Comparison of ENCODE assay signal across 20 cellular contexts in genomic region chr10:101906586-101907183, GRCh38.
DNase-seq lines count a peak whose midpoint lies in the region; ATAC-seq and TF ChIP-seq lines count a peak whose summit lies in the region.
"Had no signal": no experiment of that assay in that cellular context is flagged by ENCODE, and none has a peak within 500 bp of the region (broad histone marks: within the 10 kb centered on the region; RNA-seq: fewer than 3 reads in every experiment).

No MANE protein-coding gene starts in this region.

- no peak for TF ChIP-seq CTCF in CD4-positive, alpha-beta T cell (IDR thresholded peaks at IDR 0.05)
- no peak for TF ChIP-seq CTCF in Caco-2 (IDR thresholded peaks at IDR 0.05; ENCODE audit: insufficient read depth in 1 of 2, low read depth in 1 of 2, low read length in 1 of 2, severe bottlenecking in 1 of 2, unreplicated experiment in 1 of 2)

- CTCF ChIA-PET in activated CD4-positive, alpha-beta T cell treated with anti-CD3 and anti-CD28 coated beads for 36 hours (lab: Charles Lee), result interaction anchor here (0.6 to 2.4 kb wide), 8 partner anchors 13 to 356 kb away, joined by 3 to 6 read pairs (median 3); no protein-coding TSS in a partner anchor
- CTCF ChIA-PET in CD4-positive, alpha-beta T cell (lab: Charles Lee), result interaction anchor here (0.5 kb wide), 1 partner anchor 70 kb away, joined by 3 read pairs; no protein-coding TSS in a partner anchor
- CTCF ChIA-PET in Caco-2 (lab: Charles Lee), result interaction anchor here (0.9 kb wide), 1 partner anchor 103 kb away, joined by 4 read pairs; no protein-coding TSS in a partner anchor

- no TSS peak for BruUV-seq in Caco-2 (replicated peaks; lab: Mats Ljungman, UMichigan)

- POLR2A ChIA-PET in activated CD4-positive, alpha-beta T cell treated with anti-CD3 and anti-CD28 coated beads for 36 hours (lab: Charles Lee), result interaction anchor here (0.6 kb wide), 1 partner anchor 170 kb away, joined by 5 read pairs; no protein-coding TSS in a partner anchor
- POLR2A ChIA-PET in CD4-positive, alpha-beta T cell (lab: Charles Lee), result interaction anchor here (0.7 to 1.2 kb wide), 2 partner anchors 13 to 1586 kb away, joined by 3 read pairs; no protein-coding TSS in a partner anchor
- POLR2A ChIA-PET in Caco-2 (lab: Charles Lee), result no interaction called here

- H3K27me3 ChIP-seq in CD4-positive, alpha-beta T cell (ENCODE audit: control insufficient read depth, insufficient read depth, low read length), result no peaks in the 10 kb centered on the region
- H3K27me3 ChIP-seq in thymus (ENCODE audit: control insufficient read depth, insufficient read depth), result no peaks in the 10 kb centered on the region
- H3K27me3 ChIP-seq in Caco-2 (replicated peaks; ENCODE audit: control insufficient read depth, insufficient read depth, low read length), result no peaks in the 10 kb centered on the region
- H3K27me3 ChIP-seq: MG63, Peyer's patch had no signal

- H3K4me3 ChIP-seq in thymus (ENCODE audit: low read length) (no peak overlapping the region), Caco-2 (ENCODE audit: low read depth, low read length) (no peak overlapping the region)
- H3K4me3 ChIP-seq: K562, MG63, Peyer's patch had no signal

- 31% methylated on average over 4 of the region's 4 CpGs for WGBS in thymus

- no peak overlapping the region for H3K4me3 Mint-ChIP-seq in activated CD4-positive, alpha-beta T cell treated with anti-CD3 and anti-CD28 coated beads for 36 hours
- H3K4me3 Mint-ChIP-seq in CD4-positive, alpha-beta T cell, result no peak overlapping the region
- H3K4me3 Mint-ChIP-seq in T-helper 17 cell, result no peak overlapping the region
- H3K4me3 Mint-ChIP-seq in Caco-2 (ENCODE audit: unreplicated experiment), result no peak overlapping the region

- no peaks in the 10 kb centered on the region for H3K9me3 ChIP-seq in CD4-positive, alpha-beta T cell (ENCODE audit: control insufficient read depth, low read length)
- no peaks in the 10 kb centered on the region for H3K9me3 ChIP-seq in T-helper 17 cell (ENCODE audit: control insufficient read depth, low read length, poor library complexity, severe bottlenecking)
- no peaks in the 10 kb centered on the region for H3K9me3 ChIP-seq in thymus (ENCODE audit: control insufficient read depth)
- no peaks in the 10 kb centered on the region for H3K9me3 ChIP-seq in Caco-2
- H3K9me3 ChIP-seq: MG63, Peyer's patch had no signal

- ATAC-seq in activated CD4-positive, alpha-beta T cell treated with anti-CD3 and anti-CD28 coated beads for 36 hours, result peak; percentile 62
- peak; percentile 56 for ATAC-seq in CD4-positive, alpha-beta T cell (ENCODE audit: poor library complexity)
- no peak for ATAC-seq in T-helper 17 cell
- ATAC-seq: HCT116, K562, SK-N-SH treated with all-trans-retinoic acid at 6 μM for 48 hours had no signal

- no peak overlapping the region for H3K27ac ChIP-seq in CD4-positive, alpha-beta T cell (ENCODE audit: low read depth, low read length)
- peak overlapping the region; percentile 70 for H3K27ac ChIP-seq in thymus (ENCODE audit: low read depth)
- H3K27ac ChIP-seq: Peyer's patch had no signal

- H3K4me1 ChIP-seq in thymus (ENCODE audit: control insufficient read depth, insufficient read depth, low read length), result peaks cover 35% of the 10 kb centered on the region
- no peaks in the 10 kb centered on the region for H3K4me1 ChIP-seq in Caco-2
- H3K4me1 ChIP-seq: Peyer's patch had no signal

- no peak for DNase-seq in activated CD4-positive, alpha-beta T cell treated with anti-CD3 and anti-CD28 coated beads for 36 hours
- DNase-seq in activated CD4-positive, alpha-beta T cell treated with anti-CD3 and anti-CD28 coated beads, Interleukin-2, amount 50 U/mL, for 48 hours, result no peak
- no peak for DNase-seq in CD4-positive, alpha-beta T cell
- no peak for DNase-seq in T-helper 17 cell
- DNase-seq in Caco-2, result no peak
- no peak for DNase-seq in NAMALWA (ENCODE audit: low spot score)
- DNase-seq: COR-L47, DND-41, MG63, NCI-H1092 treated with DMSO at 0.1 percent for 48 hours, NCI-H1436 treated with DMSO at 0.1 percent for 48 hours, NCI-H2029, NCI-H2227 treated with DMSO at 0.1 percent for 48 hours, NCI-H510A treated with DMSO at 0.1 percent for 48 hours, NCI-H748 treated with DMSO at 0.1 percent for 48 hours, Peyer's patch had no signal

- no peaks in the 10 kb centered on the region for H3K9me3 Mint-ChIP-seq in activated CD4-positive, alpha-beta T cell treated with anti-CD3 and anti-CD28 coated beads for 36 hours (ENCODE audit: low read depth)
- H3K9me3 Mint-ChIP-seq in CD4-positive, alpha-beta T cell, result no peaks in the 10 kb centered on the region
- no peaks in the 10 kb centered on the region for H3K9me3 Mint-ChIP-seq in Caco-2 (ENCODE audit: unreplicated experiment)

- no peak overlapping the region for H3K27ac Mint-ChIP-seq in activated CD4-positive, alpha-beta T cell treated with anti-CD3 and anti-CD28 coated beads for 36 hours
- peak overlapping the region; percentile 31 for H3K27ac Mint-ChIP-seq in CD4-positive, alpha-beta T cell
- H3K27ac Mint-ChIP-seq in T-helper 17 cell (peak overlapping the region; percentile 67), Caco-2 (ENCODE audit: unreplicated experiment) (no peak overlapping the region)

- H3K36me3 ChIP-seq in thymus (ENCODE audit: control insufficient read depth, insufficient read depth), result peaks cover 6% of the 10 kb centered on the region
- H3K36me3 ChIP-seq in Caco-2 (ENCODE audit: control insufficient read depth, insufficient read depth, low read length), result no peaks in the 10 kb centered on the region; the same call in 1 of the 2 replicates
- H3K36me3 ChIP-seq: MG63 had no signal

- H3K36me3 Mint-ChIP-seq in activated CD4-positive, alpha-beta T cell treated with anti-CD3 and anti-CD28 coated beads for 36 hours (ENCODE audit: low read depth), result peaks cover 4% of the 10 kb centered on the region
- H3K36me3 Mint-ChIP-seq in CD4-positive, alpha-beta T cell (ENCODE audit: low read depth), result peaks cover 34% of the 10 kb centered on the region
- peaks cover 8% of the 10 kb centered on the region for H3K36me3 Mint-ChIP-seq in T-helper 17 cell (ENCODE audit: low read depth)
- H3K36me3 Mint-ChIP-seq in Caco-2 (ENCODE audit: insufficient read depth, unreplicated experiment), result peaks cover 11% of the 10 kb centered on the region

- intact Hi-C loops in activated CD4-positive, alpha-beta T cell treated with anti-CD3 and anti-CD28 coated beads for 36 hours (cut with DNase I, micrococcal nuclease), result no loop called here
- intact Hi-C loops in CD4-positive, alpha-beta T cell (cut with DNase I, micrococcal nuclease), result no loop called here
- intact Hi-C loops in Caco-2 (cut with micrococcal nuclease; ENCODE audit: unreplicated experiment), result no loop called here

- no peaks in the 10 kb centered on the region for H3K27me3 Mint-ChIP-seq in activated CD4-positive, alpha-beta T cell treated with anti-CD3 and anti-CD28 coated beads for 36 hours
- no peaks in the 10 kb centered on the region for H3K27me3 Mint-ChIP-seq in CD4-positive, alpha-beta T cell
- H3K27me3 Mint-ChIP-seq in T-helper 17 cell, result no peaks in the 10 kb centered on the region
- H3K27me3 Mint-ChIP-seq in Caco-2 (ENCODE audit: insufficient read depth, unreplicated experiment), result no peaks in the 10 kb centered on the region

- H3K4me1 Mint-ChIP-seq in activated CD4-positive, alpha-beta T cell treated with anti-CD3 and anti-CD28 coated beads for 36 hours, result peaks cover 23% of the 10 kb centered on the region
- peaks cover 14% of the 10 kb centered on the region for H3K4me1 Mint-ChIP-seq in CD4-positive, alpha-beta T cell (ENCODE audit: low read depth)
- H3K4me1 Mint-ChIP-seq in T-helper 17 cell, result peaks cover 15% of the 10 kb centered on the region
- H3K4me1 Mint-ChIP-seq in Caco-2 (ENCODE audit: low read depth, unreplicated experiment), result no peaks in the 10 kb centered on the region

Comparison
In these comparisons a context has a peak if more than half of its experiments do, and no peak if none do; other contexts are left out.
1. H3K27ac Mint-ChIP-seq: peak in CD4-positive, alpha-beta T cell (single experiment) and T-helper 17 cell (single experiment); none in activated CD4-positive, alpha-beta T cell treated with anti-CD3 and anti-CD28 coated beads for 36 hours (single experiment) and Caco-2 (single experiment).